In the genomic region with DNA sequence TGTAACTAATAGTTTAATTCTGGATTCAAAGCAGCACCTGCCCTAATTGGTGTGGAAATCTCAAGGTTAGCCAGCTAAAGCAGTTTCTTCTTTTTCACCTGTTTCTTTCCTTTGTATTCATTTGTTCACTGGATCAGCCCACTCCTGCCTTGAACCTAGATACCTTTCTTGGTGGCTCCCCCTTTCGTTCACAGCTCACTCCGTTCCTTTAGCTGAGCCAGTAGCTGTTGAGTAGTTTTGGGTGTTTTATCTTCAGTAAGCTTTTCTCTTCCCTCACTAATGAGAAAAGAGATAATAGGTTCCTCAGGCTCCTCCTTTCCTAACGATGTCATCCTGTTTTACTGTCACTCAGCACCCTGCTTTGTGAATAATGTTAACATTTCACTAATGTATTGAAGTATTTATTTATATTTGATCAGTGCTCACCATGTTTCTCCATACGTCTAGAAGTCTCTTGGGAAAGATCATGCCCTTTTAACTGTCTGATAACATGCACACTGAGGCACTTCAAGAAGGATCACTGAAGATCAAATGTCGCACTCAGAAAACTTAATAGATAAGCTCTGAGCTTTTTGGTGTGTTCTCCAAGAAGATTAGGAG, we compare ENCODE assay signal across 2 cellular contexts.
TF ChIP-seq lines count a peak whose summit lies in the region.

No MANE protein-coding gene starts in this region.

TF ChIP-seq in A549, 52 proteins besides CTCF, POLR2A, EP300 and RAD21 (continued from another document):
- no peak for TF ChIP-seq FOSL2 (IDR thresholded peaks at IDR 0.05)
- TF ChIP-seq FOSL2 (CRISPR knock-in tag; IDR thresholded peaks at IDR 0.05): no peak
- TF ChIP-seq ZSCAN20 (CRISPR knock-in tag; IDR thresholded peaks at IDR 0.05): no peak
- no peak for TF ChIP-seq MAZ (IDR thresholded peaks at IDR 0.05; ENCODE audit: borderline replicate concordance, low read depth, low read length)
- no peak for TF ChIP-seq ZC3H11A (IDR thresholded peaks at IDR 0.05)
- TF ChIP-seq CHD2 (IDR thresholded peaks at IDR 0.05; ENCODE audit: low read length, partially characterized antibody): no peak
- TF ChIP-seq, protein P1, sequence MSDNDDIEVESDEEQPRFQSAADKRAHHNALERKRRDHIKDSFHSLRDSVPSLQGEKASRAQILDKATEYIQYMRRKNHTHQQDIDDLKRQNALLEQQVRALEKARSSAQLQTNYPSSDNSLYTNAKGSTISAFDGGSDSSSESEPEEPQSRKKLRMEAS (IDR thresholded peaks at IDR 0.05): no peak
- TF ChIP-seq, protein P2, sequence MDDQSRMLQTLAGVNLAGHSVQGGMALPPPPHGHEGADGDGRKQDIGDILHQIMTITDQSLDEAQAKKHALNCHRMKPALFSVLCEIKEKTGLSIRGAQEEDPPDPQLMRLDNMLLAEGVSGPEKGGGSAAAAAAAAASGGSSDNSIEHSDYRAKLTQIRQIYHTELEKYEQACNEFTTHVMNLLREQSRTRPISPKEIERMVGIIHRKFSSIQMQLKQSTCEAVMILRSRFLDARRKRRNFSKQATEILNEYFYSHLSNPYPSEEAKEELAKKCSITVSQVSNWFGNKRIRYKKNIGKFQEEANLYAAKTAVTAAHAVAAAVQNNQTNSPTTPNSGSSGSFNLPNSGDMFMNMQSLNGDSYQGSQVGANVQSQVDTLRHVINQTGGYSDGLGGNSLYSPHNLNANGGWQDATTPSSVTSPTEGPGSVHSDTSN (IDR thresholded peaks at IDR 0.05): no peak
- no peak for TF ChIP-seq CBX2 (IDR thresholded peaks at IDR 0.05; ENCODE audit: borderline replicate concordance, low read depth)
- TF ChIP-seq, protein P3, sequence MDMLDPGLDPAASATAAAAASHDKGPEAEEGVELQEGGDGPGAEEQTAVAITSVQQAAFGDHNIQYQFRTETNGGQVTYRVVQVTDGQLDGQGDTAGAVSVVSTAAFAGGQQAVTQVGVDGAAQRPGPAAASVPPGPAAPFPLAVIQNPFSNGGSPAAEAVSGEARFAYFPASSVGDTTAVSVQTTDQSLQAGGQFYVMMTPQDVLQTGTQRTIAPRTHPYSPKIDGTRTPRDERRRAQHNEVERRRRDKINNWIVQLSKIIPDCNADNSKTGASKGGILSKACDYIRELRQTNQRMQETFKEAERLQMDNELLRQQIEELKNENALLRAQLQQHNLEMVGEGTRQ (IDR thresholded peaks at IDR 0.05): no peak
- TF ChIP-seq KDM5A (IDR thresholded peaks at IDR 0.05): no peak
- TF ChIP-seq, protein P4, sequence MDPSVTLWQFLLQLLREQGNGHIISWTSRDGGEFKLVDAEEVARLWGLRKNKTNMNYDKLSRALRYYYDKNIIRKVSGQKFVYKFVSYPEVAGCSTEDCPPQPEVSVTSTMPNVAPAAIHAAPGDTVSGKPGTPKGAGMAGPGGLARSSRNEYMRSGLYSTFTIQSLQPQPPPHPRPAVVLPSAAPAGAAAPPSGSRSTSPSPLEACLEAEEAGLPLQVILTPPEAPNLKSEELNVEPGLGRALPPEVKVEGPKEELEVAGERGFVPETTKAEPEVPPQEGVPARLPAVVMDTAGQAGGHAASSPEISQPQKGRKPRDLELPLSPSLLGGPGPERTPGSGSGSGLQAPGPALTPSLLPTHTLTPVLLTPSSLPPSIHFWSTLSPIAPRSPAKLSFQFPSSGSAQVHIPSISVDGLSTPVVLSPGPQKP (IDR thresholded peaks at IDR 0.05; ENCODE audit: low read depth, low read length): no peak

TF ChIP-seq in GM12878, 131 proteins besides CTCF, POLR2A, EP300 and RAD21 (continued from another document):
- TF ChIP-seq, protein P5, sequence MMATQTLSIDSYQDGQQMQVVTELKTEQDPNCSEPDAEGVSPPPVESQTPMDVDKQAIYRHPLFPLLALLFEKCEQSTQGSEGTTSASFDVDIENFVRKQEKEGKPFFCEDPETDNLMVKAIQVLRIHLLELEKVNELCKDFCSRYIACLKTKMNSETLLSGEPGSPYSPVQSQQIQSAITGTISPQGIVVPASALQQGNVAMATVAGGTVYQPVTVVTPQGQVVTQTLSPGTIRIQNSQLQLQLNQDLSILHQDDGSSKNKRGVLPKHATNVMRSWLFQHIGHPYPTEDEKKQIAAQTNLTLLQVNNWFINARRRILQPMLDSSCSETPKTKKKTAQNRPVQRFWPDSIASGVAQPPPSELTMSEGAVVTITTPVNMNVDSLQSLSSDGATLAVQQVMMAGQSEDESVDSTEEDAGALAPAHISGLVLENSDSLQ (IDR thresholded peaks at IDR 0.05): 0 out of 2 replicates have a peak, but pooled peaks have one; percentile 28
